13 cellular contexts compared by ENCODE assay signal in the genomic region with DNA sequence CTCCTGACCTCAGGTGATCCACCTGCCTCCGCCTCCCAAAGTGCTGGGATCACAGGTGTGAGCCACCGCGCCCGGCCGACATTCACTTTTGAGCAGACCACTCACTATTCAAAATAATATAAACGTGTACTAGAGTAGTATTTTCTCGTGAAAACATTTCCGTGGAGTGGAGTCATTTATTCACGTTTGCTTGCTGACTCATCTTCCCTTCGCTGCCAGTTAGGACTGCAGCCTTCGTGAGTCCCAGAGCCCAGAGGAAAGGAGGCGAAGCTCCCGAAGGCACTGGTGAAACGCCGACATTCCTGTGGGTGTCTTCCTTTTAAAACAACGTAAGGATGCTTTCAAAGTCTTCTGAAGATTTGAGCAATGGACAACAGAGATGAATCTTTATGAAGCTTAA. TPM values are rescaled to one million over a fixed set of nuclear protein-coding genes. Genes with fewer than 3 reads are reported as not detected.
DNase-seq lines count a peak whose midpoint lies in the region; ATAC-seq and TF ChIP-seq lines count a peak whose summit lies in the region.
"Had no signal": no experiment of that assay in that cellular context is flagged by ENCODE, and none has a peak within 500 bp of the region (broad histone marks: within the 10 kb centered on the region; RNA-seq: fewer than 3 reads in every experiment).

No MANE protein-coding gene starts in this region.

- DNase-seq in EH (ENCODE audit: low read depth) (peak; percentile 98), RPMI7951 (ENCODE audit: low read depth) (peak; percentile 84), fibroblast of mammary gland (ENCODE audit: low read depth) (peak; percentile 76), psoas muscle (peak; percentile 15 to 40), NCI-H2196 treated with DMSO at 0.1 percent for 48 hours (lab: John Stamatoyannopoulos, UW; ENCODE audit: unreplicated experiment) (no peak), testis (no peak)
- DNase-seq: activated effector memory CD4-positive, alpha-beta T cell treated with Interleukin-2 at 50 U/mL for 16 hours; CD4-positive, CD25-positive, alpha-beta regulatory T cell; effector CD4-positive, alpha-beta T cell; NCI-H146; NCI-H446 treated with DMSO at 0.1 percent for 48 hours had no signal

- H3K9me3 ChIP-seq in psoas muscle (no peaks in the 10 kb centered on the region), testis (no peaks in the 10 kb centered on the region)

- H3K4me1 ChIP-seq in psoas muscle (peaks cover 9% of the 10 kb centered on the region), testis (no peaks in the 10 kb centered on the region)

- TF ChIP-seq CTCF in fibroblast of mammary gland (conservative IDR thresholded peaks at IDR 0.05; ENCODE audit: control insufficient read depth, insufficient read depth, low read depth, low read length) (no peak), psoas muscle (IDR thresholded peaks at IDR 0.05) (no peak), testis (IDR thresholded peaks at IDR 0.05) (no peak)

- no peak overlapping the region for H3K4me3 ChIP-seq in fibroblast of mammary gland (ENCODE audit: control insufficient read depth, low read depth, low read length)
- no peak overlapping the region for H3K4me3 ChIP-seq in psoas muscle
- no peak overlapping the region for H3K4me3 ChIP-seq in testis

- TF ChIP-seq POLR2A in testis (IDR thresholded peaks at IDR 0.05) = no peak

- intact Hi-C loops in psoas muscle (cut with DNase I) = no loop called here
- intact Hi-C loops in testis (cut with DNase I; ENCODE audit: low total_unique reads) = no loop called here

- H3K27me3 ChIP-seq in psoas muscle (ENCODE audit: insufficient read depth in 3 of 3, low read length in 2 of 3) (peaks cover 0 to 20% (median 0%) of the 10 kb centered on the region in 3 donors), testis (no peaks in the 10 kb centered on the region)

- H3K27ac ChIP-seq in psoas muscle (no peak overlapping the region), testis (no peak overlapping the region)

- WGBS in psoas muscle, 3 donors = 77 to 81% (median 78%) methylated on average over 16 of the region's 16 CpGs
- WGBS in testis, 2 donors = 83 to 92% methylated on average over 16 of the region's 16 CpGs

- no peaks in the 10 kb centered on the region for H3K36me3 ChIP-seq in psoas muscle (ENCODE audit: insufficient read depth in 1 of 2, low read depth in 1 of 2)
- H3K36me3 ChIP-seq in testis (ENCODE audit: low read depth, missing control alignments) = no peaks in the 10 kb centered on the region

- ATAC-seq in psoas muscle (no peak), GM18858 (IDR thresholded peaks at IDR 0.05; ENCODE audit: unreplicated experiment) (no peak), GM18517 (IDR thresholded peaks at IDR 0.05; ENCODE audit: unreplicated experiment) (no peak)

RNA-seq across cellular contexts. Expression of a gene that starts 10.9 kb away (rescaled TPM):
- total RNA-seq in RPMI7951 (2014; rRNA removed; shearing (Covaris generic)) = 25.5 and 28.1 TPM in 2 replicates
- 10 to 100 TPM; 38.2 to 48.8 (median 42.2) TPM for total RNA-seq in psoas muscle
- polyA plus RNA-seq in psoas muscle = 10 to 100 TPM; 15.1 to 44.3 (median 29.5) TPM
- total RNA-seq in testis = 100 to 1,000 TPM in 1 of 2 donors, 10 to 100 TPM in 1; 73.0 to 103 TPM
- 54.1 TPM for polyA plus RNA-seq in testis (ENCODE audit: insufficient read depth, low read depth, low replicate concordance)

Comparison
In these comparisons a context has a peak if more than half of its experiments do, and no peak if none do; other contexts are left out.
1. DNase-seq: peak in EH (single experiment), RPMI7951 (single experiment), fibroblast of mammary gland (single experiment) and psoas muscle (2 of 2); none in NCI-H2196 treated with DMSO at 0.1 percent for 48 hours (single experiment) and testis (single experiment).